Comparison of ENCODE assay signal across 8 cellular contexts in the genomic region with DNA sequence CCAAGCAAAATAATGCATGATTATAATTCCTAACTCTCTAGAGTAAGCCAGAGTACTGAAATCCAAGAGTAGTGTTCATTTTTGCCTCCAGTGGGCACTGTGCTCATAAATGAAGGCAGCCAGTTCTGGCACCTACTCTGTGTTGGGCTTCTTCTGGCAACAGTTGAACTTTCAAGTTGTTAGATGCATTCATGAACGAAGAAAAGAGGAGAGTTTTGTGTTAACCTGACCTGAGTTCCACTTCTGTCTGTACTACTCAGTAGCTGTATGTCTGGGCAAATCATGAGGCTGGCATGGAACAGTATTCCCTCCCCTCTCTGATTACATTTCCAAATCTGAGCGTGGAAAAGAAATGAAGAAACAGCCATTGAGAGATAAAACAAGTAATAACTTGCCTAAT. TPM values are rescaled to one million over a fixed set of nuclear protein-coding genes. Genes with fewer than 3 reads are reported as not detected.
DNase-seq lines count a peak whose midpoint lies in the region; ATAC-seq and TF ChIP-seq lines count a peak whose summit lies in the region.

No MANE protein-coding gene starts in this region.

- no peaks in the 10 kb centered on the region for H3F3A ChIP-seq in OCI-LY1 (ENCODE audit: insufficient read depth, low read length)

- H3K4me3 Mint-ChIP-seq in stimulated activated memory B cell treated with anti-CD40 and anti-IgM and Interleukin-4, amounts not matched to agents 10 μg/mL and 1 μg/mL and 100 μg/mL, for 72 hours, result no peak overlapping the region
- no peak overlapping the region for H3K4me3 Mint-ChIP-seq in natural killer cell treated with Interleukin-12 subunit alpha and Interleukin-12 subunit beta and Interleukin-15 and Interleukin-18, amount 100 ng/mL, for 72 hours

- H3K9me3 ChIP-seq in OCI-LY1 (ENCODE audit: low read length), result no peaks in the 10 kb centered on the region

- H4K20me1 ChIP-seq in OCI-LY1 (ENCODE audit: insufficient read depth, low read length), result no peaks in the 10 kb centered on the region

- no peaks in the 10 kb centered on the region for H3K9me3 Mint-ChIP-seq in stimulated activated memory B cell treated with anti-CD40 and anti-IgM and Interleukin-4, amounts not matched to agents 10 μg/mL and 1 μg/mL and 100 μg/mL, for 72 hours
- no peaks in the 10 kb centered on the region for H3K9me3 Mint-ChIP-seq in natural killer cell treated with Interleukin-12 subunit alpha and Interleukin-12 subunit beta and Interleukin-15 and Interleukin-18, amount 100 ng/mL, for 72 hours

- no peaks in the 10 kb centered on the region for H3K79me2 ChIP-seq in OCI-LY1 (ENCODE audit: insufficient read depth, low read length)

- no peak overlapping the region for H3K27ac ChIP-seq in OCI-LY1 (ENCODE audit: low read depth, low read length, poor library complexity, severe bottlenecking)

- no peak overlapping the region for H2AFZ ChIP-seq in OCI-LY1 (ENCODE audit: low read length)

- H3K27ac Mint-ChIP-seq in stimulated activated memory B cell treated with anti-CD40 and anti-IgM and Interleukin-4, amounts not matched to agents 10 μg/mL and 1 μg/mL and 100 μg/mL, for 72 hours, result no peak overlapping the region
- no peak overlapping the region for H3K27ac Mint-ChIP-seq in natural killer cell treated with Interleukin-12 subunit alpha and Interleukin-12 subunit beta and Interleukin-15 and Interleukin-18, amount 100 ng/mL, for 72 hours

- DNase-seq in COLO829 (ENCODE audit: low spot score) (peak; percentile 37), foreskin fibroblast (peak; percentile 13 to 54), NCI-H1048 (lab: John Stamatoyannopoulos, UW) (no peak), NCI-H146 treated with DMSO at 0.1 percent for 48 hours (lab: John Stamatoyannopoulos, UW; ENCODE audit: unreplicated experiment) (no peak)
- no peak for DNase-seq in natural killer cell treated with Interleukin-12 subunit alpha and Interleukin-12 subunit beta and Interleukin-15 and Interleukin-18, amount 100 ng/mL, for 72 hours (ENCODE audit: low spot score)

- H3K4me3 ChIP-seq in OCI-LY1 (ENCODE audit: low read depth, low read length, poor library complexity, severe bottlenecking) (no peak overlapping the region), foreskin fibroblast (ENCODE audit: low read depth in 1 of 2, low read length in 2 of 2) (no peak overlapping the region)

- ATAC-seq in GM21619 (IDR thresholded peaks at IDR 0.05; ENCODE audit: unreplicated experiment), result peak; percentile 61
- peak; percentile 56 for ATAC-seq in stimulated activated memory B cell treated with anti-CD40 and anti-IgM and Interleukin-4, amounts not matched to agents 10 μg/mL and 1 μg/mL and 100 μg/mL, for 72 hours
- no peak for ATAC-seq in natural killer cell treated with Interleukin-12 subunit alpha and Interleukin-12 subunit beta and Interleukin-15 and Interleukin-18, amount 100 ng/mL, for 72 hours

- H3K4me1 Mint-ChIP-seq in stimulated activated memory B cell treated with anti-CD40 and anti-IgM and Interleukin-4, amounts not matched to agents 10 μg/mL and 1 μg/mL and 100 μg/mL, for 72 hours, result no peaks in the 10 kb centered on the region
- no peaks in the 10 kb centered on the region for H3K4me1 Mint-ChIP-seq in natural killer cell treated with Interleukin-12 subunit alpha and Interleukin-12 subunit beta and Interleukin-15 and Interleukin-18, amount 100 ng/mL, for 72 hours (ENCODE audit: low read depth in 2 of 2)

- no peaks in the 10 kb centered on the region for H3K36me3 Mint-ChIP-seq in stimulated activated memory B cell treated with anti-CD40 and anti-IgM and Interleukin-4, amounts not matched to agents 10 μg/mL and 1 μg/mL and 100 μg/mL, for 72 hours
- no peaks in the 10 kb centered on the region for H3K36me3 Mint-ChIP-seq in natural killer cell treated with Interleukin-12 subunit alpha and Interleukin-12 subunit beta and Interleukin-15 and Interleukin-18, amount 100 ng/mL, for 72 hours

- H3K4me1 ChIP-seq in OCI-LY1 (ENCODE audit: insufficient read depth, low read length, severe bottlenecking), result no peaks in the 10 kb centered on the region

- H3K27me3 Mint-ChIP-seq in stimulated activated memory B cell treated with anti-CD40 and anti-IgM and Interleukin-4, amounts not matched to agents 10 μg/mL and 1 μg/mL and 100 μg/mL, for 72 hours, result peaks cover 13% of the 10 kb centered on the region
- H3K27me3 Mint-ChIP-seq in natural killer cell treated with Interleukin-12 subunit alpha and Interleukin-12 subunit beta and Interleukin-15 and Interleukin-18, amount 100 ng/mL, for 72 hours, result peaks cover 0 to 3% of the 10 kb centered on the region in 2 donors

- no peaks in the 10 kb centered on the region for H3K36me3 ChIP-seq in OCI-LY1 (ENCODE audit: insufficient read depth, low read length)

- no peaks in the 10 kb centered on the region for H3K27me3 ChIP-seq in OCI-LY1 (ENCODE audit: insufficient read depth, low read length)

- no peak overlapping the region for H3K9ac ChIP-seq in OCI-LY1 (ENCODE audit: low read length)

- H3K9me2 ChIP-seq in OCI-LY1 (ENCODE audit: low read depth, low read length), result no peaks in the 10 kb centered on the region

- H3K4me2 ChIP-seq in OCI-LY1 (ENCODE audit: low read length), result no peak overlapping the region

- TF ChIP-seq CTCF in OCI-LY1 (IDR thresholded peaks at IDR 0.05; ENCODE audit: low read length), result peak; percentile 32; the same call in 1 of the 2 replicates
- peak; percentile 55 for TF ChIP-seq CTCF in foreskin fibroblast (IDR thresholded peaks at IDR 0.05; ENCODE audit: low read depth, low read length)

RNA-seq across cellular contexts. Expression of a gene that starts 20.3 kb away (rescaled TPM):
- total RNA-seq in natural killer cell treated with Interleukin-12 subunit alpha and Interleukin-12 subunit beta and Interleukin-15 and Interleukin-18, amount 100 ng/mL, for 72 hours, result not detected

Comparison
In these comparisons a context has a peak if more than half of its experiments do, and no peak if none do; other contexts are left out.
1. DNase-seq: peak in COLO829 (single experiment) and foreskin fibroblast (2 of 2); none in natural killer cell treated with Interleukin-12 subunit alpha and Interleukin-12 subunit beta and Interleukin-15 and Interleukin-18, amount 100 ng/mL, for 72 hours (single experiment), NCI-H1048 (single experiment) and NCI-H146 treated with DMSO at 0.1 percent for 48 hours (single experiment).
2. ATAC-seq: peak in GM21619 (single experiment) and stimulated activated memory B cell treated with anti-CD40 and anti-IgM and Interleukin-4, amounts not matched to agents 10 μg/mL and 1 μg/mL and 100 μg/mL, for 72 hours (single experiment); none in natural killer cell treated with Interleukin-12 subunit alpha and Interleukin-12 subunit beta and Interleukin-15 and Interleukin-18, amount 100 ng/mL, for 72 hours (0 of 2).